In genomic region chr22:19479358-19480172, GRCh38 we compare ENCODE assay signal across 8 cellular contexts. TPM values are rescaled to one million over a fixed set of nuclear protein-coding genes. Genes with fewer than 3 reads are reported as not detected.
A peak's percentile ranks its signal among the peaks of the same experiment; 100 is the strongest.
DNase-seq lines count a peak whose midpoint lies in the region; ATAC-seq and TF ChIP-seq lines count a peak whose summit lies in the region.

Gene CDC45, plus strand, starts transcription at chr22:19479920. Its CDS starts 49 bp downstream, at chr22:19479969.

- peaks cover 3% of the 10 kb centered on the region for H3K36me3 Mint-ChIP-seq in osteocyte (ENCODE audit: unreplicated experiment)

- H3K9me3 ChIP-seq in thyroid gland: no peaks in the 10 kb centered on the region

- peaks cover 15 to 16% of the 10 kb centered on the region in 2 donors for H3K4me1 ChIP-seq in thyroid gland

- peak within 1 kb of the TSS; percentile 96 to 99 (median 99) for H3K27ac ChIP-seq in thyroid gland

- peaks cover 0 to 6% of the 10 kb centered on the region in 2 donors for H3K36me3 ChIP-seq in thyroid gland

- 0% methylated on average over 37 to 39 of the region's 50 CpGs for WGBS in thyroid gland, 2 donors

- peaks cover 29% of the 10 kb centered on the region for H3K4me1 Mint-ChIP-seq in osteocyte (ENCODE audit: unreplicated experiment)

- no peaks in the 10 kb centered on the region for H3K9me3 Mint-ChIP-seq in osteocyte (ENCODE audit: unreplicated experiment)

- TF ChIP-seq POLR2A in thyroid gland (IDR thresholded peaks at IDR 0.05): no peak

- H3K27me3 Mint-ChIP-seq in osteocyte (ENCODE audit: unreplicated experiment): no peaks in the 10 kb centered on the region

- ATAC-seq in HG02759 (IDR thresholded peaks at IDR 0.05; ENCODE audit: unreplicated experiment): peak; percentile 83

- peak within 1 kb of the TSS; percentile 91 for H3K4me3 Mint-ChIP-seq in osteocyte (ENCODE audit: unreplicated experiment)

- no peaks in the 10 kb centered on the region for H3K27me3 ChIP-seq in thyroid gland

- TF ChIP-seq CTCF in GM12864 (IDR thresholded peaks at IDR 0.05; ENCODE audit: low read depth, low read length, missing control alignments): no peak
- no peak for TF ChIP-seq CTCF in osteocyte (IDR thresholded peaks at IDR 0.05)
- TF ChIP-seq CTCF in thyroid gland (IDR thresholded peaks at IDR 0.05): peak in 1 of 6 experiments; percentile 15

- intact Hi-C loops in head of caudate nucleus (cut with DNase I) (loop anchor here (5.0 kb wide), 1 partner anchor 47 kb away; the partner anchor contains the start of genes HIRA and MRPL40), thyroid gland (cut with DNase I) (loop anchor here (10.0 kb wide), 1 partner anchor 295 kb away; no protein-coding TSS in a partner anchor)

- peak within 1 kb of the TSS; percentile 97 for H3K4me3 ChIP-seq in GM12864 (ENCODE audit: low read depth, low read length)
- H3K4me3 ChIP-seq in thyroid gland (replicated peaks in 1 of 3): peak within 1 kb of the TSS; percentile 45 to 85 (median 69)

- peak within 1 kb of the TSS; percentile 99 for H3K27ac Mint-ChIP-seq in osteocyte (ENCODE audit: unreplicated experiment)

- peak; percentile 96 for DNase-seq in GM12864 (ENCODE audit: low read depth)
- DNase-seq in NCI-H1417 (lab: John Stamatoyannopoulos, UW): peak; percentile 92 to 98 (median 94)
- peak; percentile 87 to 96 for DNase-seq in SW 1271 (lab: John Stamatoyannopoulos, UW)
- peak; percentile 84 for DNase-seq in activated naive CD8-positive, alpha-beta T cell treated with anti-CD3 and anti-CD28 coated beads, Interleukin-2, amount 50 U/mL, for 16 hours (ENCODE audit: low read depth, low spot score)
- DNase-seq in head of caudate nucleus: peak; percentile 90 to 99 (median 98)
- peak; percentile 98 for DNase-seq in osteocyte (ENCODE audit: extremely low spot score, unreplicated experiment)
- peak; percentile 97 to 98 for DNase-seq in thyroid gland

RNA-seq across cellular contexts. Expression of gene CDC45, which starts in this region (rescaled TPM):
- total RNA-seq in osteocyte (3.0 and 3.7 TPM in 2 replicates), thyroid gland (1 to 10 TPM in 2 of 4 donors, under 1 TPM in 1, not detected in 1; 0.24 to 1.9 (median 1.7) TPM)

Comparison
In these comparisons a context has a peak if more than half of its experiments do, and no peak if none do; other contexts are left out.
1. Peak in every context shown above with its lines: DNase-seq, ATAC-seq, H3K4me3 ChIP-seq and H3K27ac ChIP-seq.